26 cellular contexts compared by ENCODE assay signal in the genomic region with DNA sequence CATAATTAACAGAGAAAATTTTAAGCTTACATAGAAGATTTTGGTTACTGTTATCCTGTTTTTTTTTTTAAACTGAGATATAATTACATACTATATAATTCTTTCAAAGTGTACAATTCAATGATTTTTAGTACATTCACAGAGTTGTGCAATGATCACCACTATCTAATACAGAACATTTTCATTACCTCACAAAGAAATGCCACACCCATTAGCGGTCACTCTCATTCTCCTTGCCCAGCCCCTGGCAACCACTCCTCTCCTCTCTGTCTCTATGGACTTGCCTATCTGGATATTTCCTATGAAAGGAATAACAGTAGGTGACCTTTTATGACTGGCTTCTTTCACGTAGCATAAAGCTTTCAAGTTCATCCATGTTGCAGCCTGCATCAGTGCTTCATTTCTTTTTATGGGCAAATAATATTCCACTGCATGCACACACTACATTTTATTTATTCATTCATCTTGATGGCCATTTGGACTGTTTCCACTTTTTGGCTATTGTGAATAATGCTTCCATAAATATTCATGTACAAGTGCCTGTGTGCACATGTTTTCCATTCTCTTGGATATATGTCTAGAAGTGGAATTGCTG. TPM values are rescaled to one million over a fixed set of nuclear protein-coding genes. Genes with fewer than 3 reads are reported as not detected.
DNase-seq lines count a peak whose midpoint lies in the region; ATAC-seq and TF ChIP-seq lines count a peak whose summit lies in the region.
"Had no signal": no experiment of that assay in that cellular context is flagged by ENCODE, and none has a peak within 500 bp of the region (broad histone marks: within the 10 kb centered on the region; RNA-seq: fewer than 3 reads in every experiment).

No MANE protein-coding gene starts in this region.

- peaks cover 39% of the 10 kb centered on the region for H3K4me1 Mint-ChIP-seq in chondrocyte (ENCODE audit: low read depth)

- no peaks in the 10 kb centered on the region for H3K9me2 ChIP-seq in Karpas-422 (replicated peaks; ENCODE audit: insufficient read depth, low read length)
- H3K9me2 ChIP-seq: SK-N-SH had no signal

- peaks cover 7 to 41% of the 10 kb centered on the region in 2 donors for H3K36me3 ChIP-seq in gastroesophageal sphincter
- H3K36me3 ChIP-seq in thoracic aorta, result peaks cover 22% of the 10 kb centered on the region
- H3K36me3 ChIP-seq in tibial nerve, result peaks cover 0 to 57% (median 3%) of the 10 kb centered on the region in 3 donors
- H3K36me3 ChIP-seq in Karpas-422 (ENCODE audit: insufficient read depth, low read length), result peaks cover 19% of the 10 kb centered on the region

- H3K36me3 Mint-ChIP-seq in chondrocyte (ENCODE audit: low read depth), result peaks cover 29% of the 10 kb centered on the region

- H4K20me1 ChIP-seq in Karpas-422 (ENCODE audit: insufficient read depth, low read depth, low read length), result no peaks in the 10 kb centered on the region

- H3K9ac ChIP-seq in Karpas-422 (ENCODE audit: low read length), result no peak overlapping the region
- H3K9ac ChIP-seq: SK-N-SH had no signal

- H3K79me2 ChIP-seq in Karpas-422 (ENCODE audit: low read length), result peaks cover 46% of the 10 kb centered on the region

- peak; percentile 28 for DNase-seq in NCI-H748 (lab: John Stamatoyannopoulos, UW; ENCODE audit: unreplicated experiment)
- no peak for DNase-seq in NCI-H748 treated with DMSO at 0.1 percent for 48 hours (lab: John Stamatoyannopoulos, UW)
- no peak for DNase-seq in chondrocyte (ENCODE audit: low spot score)
- no peak for DNase-seq in thoracic aorta (ENCODE audit: low spot score)
- no peak for DNase-seq in tibial nerve (ENCODE audit: low spot score in 2 of 2)
- DNase-seq in Karpas-422, result no peak
- no peak for DNase-seq in hippocampal formation (lab: John Stamatoyannopoulos, UW)
- DNase-seq: activated CD4-positive, alpha-beta T cell treated with anti-CD3 and anti-CD28 coated beads for 1 hour; activated CD8-positive, alpha-beta T cell treated with anti-CD3 and anti-CD28 coated beads, Interleukin-2, amount 10 ng/mL, durations not matched to agents 7 days and 5 days; activated T-cell treated with anti-CD3 and anti-CD28 coated beads for 4 hours; effector memory CD4-positive, alpha-beta T cell; esophagus squamous epithelium; glutamatergic neuron; HFFc6; kidney; NCI-H146; NCI-H2107; SK-N-SH; stimulated activated CD4-positive, alpha-beta T cell treated with anti-CD3 and anti-CD28 coated beads, Interleukin-2, amount 100 ng/mL, for 48 hours had no signal

- H3K4me3 ChIP-seq in gastroesophageal sphincter (no peak overlapping the region), thoracic aorta (no peak overlapping the region), tibial nerve (no peak overlapping the region), Karpas-422 (ENCODE audit: low read length) (no peak overlapping the region)
- H3K4me3 ChIP-seq: esophagus squamous epithelium had no signal

- no peaks in the 10 kb centered on the region for H3K9me3 ChIP-seq in gastroesophageal sphincter
- H3K9me3 ChIP-seq in thoracic aorta, result no peaks in the 10 kb centered on the region
- H3K9me3 ChIP-seq in tibial nerve, result no peaks in the 10 kb centered on the region
- no peaks in the 10 kb centered on the region for H3K9me3 ChIP-seq in Karpas-422 (ENCODE audit: low read length)
- H3K9me3 ChIP-seq: esophagus squamous epithelium, SK-N-SH had no signal

- TF ChIP-seq EP300 in gastroesophageal sphincter (IDR thresholded peaks at IDR 0.05) (no peak), tibial nerve (IDR thresholded peaks at IDR 0.05) (no peak)

- no peak overlapping the region for H2AFZ ChIP-seq in Karpas-422 (ENCODE audit: low read length)

- peak overlapping the region; percentile 84 for H3K27ac Mint-ChIP-seq in chondrocyte (ENCODE audit: unreplicated experiment)
- H3K27ac Mint-ChIP-seq: activated CD8-positive, alpha-beta T cell treated with anti-CD3 and anti-CD28 coated beads, Interleukin-2, amount 10 ng/mL, durations not matched to agents 7 days and 5 days; activated naive CD8-positive, alpha-beta T cell; HFFc6; nephron; T-helper 1 cell treated with Interleukin-12 subunit alpha and Interleukin-12 subunit beta and Interleukin-4 antibody, amounts not matched to agents 30 μg/mL and 1 μg/mL, for 36 hours had no signal

- no peak overlapping the region for H3K4me2 ChIP-seq in Karpas-422 (ENCODE audit: low read depth, low read length, poor library complexity, severe bottlenecking)
- H3K4me2 ChIP-seq: SK-N-SH had no signal

- TF ChIP-seq CTCF in chondrocyte (IDR thresholded peaks at IDR 0.05), result no peak
- TF ChIP-seq CTCF in gastroesophageal sphincter (IDR thresholded peaks at IDR 0.05), result no peak
- no peak for TF ChIP-seq CTCF in thoracic aorta (IDR thresholded peaks at IDR 0.05)
- TF ChIP-seq CTCF in tibial nerve (IDR thresholded peaks at IDR 0.05), result no peak

- peaks cover 15 to 46% (median 16%) of the 10 kb centered on the region in 3 donors for H3K4me1 ChIP-seq in gastroesophageal sphincter
- H3K4me1 ChIP-seq in thoracic aorta (ENCODE audit: control insufficient read depth in 1 of 2, low read depth in 2 of 2), result peaks cover 44 to 72% of the 10 kb centered on the region in 2 donors
- H3K4me1 ChIP-seq in tibial nerve, result peaks cover 0 to 21% (median 0%) of the 10 kb centered on the region in 4 donors
- no peaks in the 10 kb centered on the region for H3K4me1 ChIP-seq in Karpas-422 (ENCODE audit: low read length)

- H3K27me3 Mint-ChIP-seq in chondrocyte (ENCODE audit: low read depth), result no peaks in the 10 kb centered on the region
- H3K27me3 Mint-ChIP-seq: activated naive CD8-positive, alpha-beta T cell had no signal

- no peaks in the 10 kb centered on the region for H3K9me3 Mint-ChIP-seq in chondrocyte (ENCODE audit: low read depth)
- H3K9me3 Mint-ChIP-seq: CD14-positive monocyte; HFFc6; nephron; T-helper 1 cell treated with Interleukin-12 subunit alpha and Interleukin-12 subunit beta and Interleukin-4 antibody, amounts not matched to agents 30 μg/mL and 1 μg/mL, for 36 hours had no signal

- no peak overlapping the region for H3K4me3 Mint-ChIP-seq in chondrocyte (ENCODE audit: unreplicated experiment)
- H3K4me3 Mint-ChIP-seq: activated CD8-positive, alpha-beta T cell treated with anti-CD3 and anti-CD28 coated beads, Interleukin-2, amount 10 ng/mL, durations not matched to agents 7 days and 5 days; activated naive CD8-positive, alpha-beta T cell; CD14-positive monocyte; HFFc6; nephron; T-helper 1 cell treated with Interleukin-12 subunit alpha and Interleukin-12 subunit beta and Interleukin-4 antibody, amounts not matched to agents 30 μg/mL and 1 μg/mL, for 36 hours had no signal

- 67 to 80% methylated on average over 1 to 2 of the region's 2 CpGs for WGBS in gastroesophageal sphincter (ENCODE audit: low coverage in 1 of 2), 2 donors
- WGBS in tibial nerve, 2 donors, result 76 to 88% methylated on average over 2 of the region's 2 CpGs

- H3K27me3 ChIP-seq in gastroesophageal sphincter (no peaks in the 10 kb centered on the region), thoracic aorta (replicated peaks; ENCODE audit: insufficient read depth) (no peaks in the 10 kb centered on the region), tibial nerve (no peaks in the 10 kb centered on the region), Karpas-422 (ENCODE audit: low read length) (no peaks in the 10 kb centered on the region)
- H3K27me3 ChIP-seq: esophagus squamous epithelium had no signal

- H3K27ac ChIP-seq in gastroesophageal sphincter, result peak overlapping the region in 3 of 4 donors; percentile 3 to 88 (median 86)
- peak overlapping the region; percentile 84 to 98 for H3K27ac ChIP-seq in thoracic aorta
- no peak overlapping the region for H3K27ac ChIP-seq in tibial nerve
- no peak overlapping the region for H3K27ac ChIP-seq in Karpas-422 (ENCODE audit: low read length)
- H3K27ac ChIP-seq: 22Rv1, HL-60 had no signal

- ATAC-seq in gastroesophageal sphincter, result no peak
- no peak for ATAC-seq in thoracic aorta (ENCODE audit: insufficient number of reproducible peaks, low FRiP score, low read depth)
- ATAC-seq: activated CD8-positive, alpha-beta T cell treated with anti-CD3 and anti-CD28 coated beads, Interleukin-2, amount 10 ng/mL, durations not matched to agents 7 days and 5 days had no signal

- no peak for TF ChIP-seq POLR2A in gastroesophageal sphincter (IDR thresholded peaks at IDR 0.05)
- no peak for TF ChIP-seq POLR2A in tibial nerve (IDR thresholded peaks at IDR 0.05)

RNA-seq across cellular contexts. Expression of a gene that starts 26.6 kb away (rescaled TPM):
- total RNA-seq in chondrocyte (16.4 to 22.1 TPM (median 18.8 TPM) in 3 replicates), gastroesophageal sphincter (10 to 100 TPM; 20.5 to 30.4 (median 24.6) TPM), thoracic aorta (10 to 100 TPM; 21.5 to 29.8 TPM), tibial nerve (10 to 100 TPM in 1 of 4 donors, 1 to 10 TPM in 3; 7.1 to 18.6 (median 8.6) TPM)
- total RNA-seq in Karpas-422 (2014; rRNA removed; shearing (Covaris generic); ENCODE audit: low replicate concordance), result 30.7 and 32.6 TPM in 2 replicates

RNA-seq across cellular contexts. Expression of a gene that starts 26.7 kb away (rescaled TPM):
- 7.9 to 11.7 TPM (median 8.4 TPM) in 3 replicates for total RNA-seq in chondrocyte
- 10 to 100 TPM in 2 of 4 donors, 1 to 10 TPM in 2; 6.0 to 12.1 (median 9.2) TPM for total RNA-seq in gastroesophageal sphincter
- 10 to 100 TPM in 1 of 2 donors, 1 to 10 TPM in 1; 8.5 to 26.9 TPM for total RNA-seq in thoracic aorta
- 10 to 100 TPM in 2 of 4 donors, 1 to 10 TPM in 2; 8.7 to 13.1 (median 10.0) TPM for total RNA-seq in tibial nerve
- total RNA-seq in Karpas-422 (2014; rRNA removed; shearing (Covaris generic); ENCODE audit: low replicate concordance), result 14.1 and 15.0 TPM in 2 replicates

RNA-seq across cellular contexts. Expression of a gene that starts 40.8 kb away (rescaled TPM):
- total RNA-seq in chondrocyte, result 19.0 to 32.3 TPM (median 32.1 TPM) in 3 replicates
- 10 to 100 TPM; 14.1 to 21.8 (median 18.1) TPM for total RNA-seq in gastroesophageal sphincter
- 10 to 100 TPM; 25.0 to 27.7 TPM for total RNA-seq in thoracic aorta
- total RNA-seq in tibial nerve, result 10 to 100 TPM; 24.7 to 39.1 (median 27.2) TPM
- 19.9 and 27.8 TPM in 2 replicates for total RNA-seq in Karpas-422 (2014; rRNA removed; shearing (Covaris generic); ENCODE audit: low replicate concordance)

Comparison
In these comparisons a context has a peak if more than half of its experiments do, and no peak if none do; other contexts are left out.
1. H3K27ac ChIP-seq: peak in gastroesophageal sphincter (3 of 4) and thoracic aorta (2 of 2); none in tibial nerve (0 of 4) and Karpas-422 (single experiment).